9 cellular contexts compared by ENCODE assay signal in genomic region chr3:135106445-135106844, GRCh38.
DNase-seq lines count a peak whose midpoint lies in the region; ATAC-seq and TF ChIP-seq lines count a peak whose summit lies in the region.
"Had no signal": no experiment of that assay in that cellular context is flagged by ENCODE, and none has a peak within 500 bp of the region (broad histone marks: within the 10 kb centered on the region; RNA-seq: fewer than 3 reads in every experiment).

No MANE protein-coding gene starts in this region.

- POLR2A ChIA-PET in Caco-2 (lab: Charles Lee), result no interaction called here
- POLR2A ChIA-PET in HEK293T (lab: Yijun Ruan, JAX), result no interaction called here

- DNase-seq in Caco-2 (peak; percentile 79 to 80), HEK293T (ENCODE audit: extremely low spot score) (peak; percentile 53), SK-N-MC (ENCODE audit: low read depth, low spot score) (peak; percentile 8), iPS-NIHi11 (ENCODE audit: low spot score) (peak; percentile 78), NCI-H2196 (lab: John Stamatoyannopoulos, UW; ENCODE audit: unreplicated experiment) (no peak), uterus (no peak)

- TF ChIP-seq POLR2A in uterus (IDR thresholded peaks at IDR 0.05), result no peak

- TF ChIP-seq CTCF in Caco-2 (IDR thresholded peaks at IDR 0.05; ENCODE audit: insufficient read depth in 1 of 2, low read depth in 1 of 2, low read length in 1 of 2, severe bottlenecking in 1 of 2, unreplicated experiment in 1 of 2), result no peak
- TF ChIP-seq CTCF in uterus (IDR thresholded peaks at IDR 0.05), result no peak

- H3K27me3 ChIP-seq in Caco-2 (replicated peaks; ENCODE audit: control insufficient read depth, insufficient read depth, low read length), result no peaks in the 10 kb centered on the region; the same call in 1 of the 2 replicates
- no peaks in the 10 kb centered on the region for H3K27me3 ChIP-seq in uterus
- H3K27me3 ChIP-seq: neutrophil had no signal

- H3K4me1 ChIP-seq in Caco-2 (peaks cover 13% of the 10 kb centered on the region), uterus (no peaks in the 10 kb centered on the region)

- H3K4me3 ChIP-seq in Caco-2 (ENCODE audit: low read depth, low read length) (no peak overlapping the region), SK-N-MC (no peak overlapping the region), uterus (no peak overlapping the region)

- H3K9ac ChIP-seq in SK-N-MC (ENCODE audit: insufficient read length), result no peak overlapping the region

- no peaks in the 10 kb centered on the region for H3K36me3 Mint-ChIP-seq in Caco-2 (ENCODE audit: insufficient read depth, unreplicated experiment)

- ATAC-seq in GM21390 (IDR thresholded peaks at IDR 0.05; ENCODE audit: unreplicated experiment) (no peak), GM18861 (IDR thresholded peaks at IDR 0.05; ENCODE audit: unreplicated experiment) (no peak)

- no TSS peak for BruUV-seq in Caco-2 (replicated peaks; lab: Mats Ljungman, UMichigan)

- peaks cover 9% of the 10 kb centered on the region for H3K4me1 Mint-ChIP-seq in Caco-2 (ENCODE audit: low read depth, unreplicated experiment)

- H3K4me3 Mint-ChIP-seq in Caco-2 (ENCODE audit: unreplicated experiment), result no peak overlapping the region

- H3K27me3 Mint-ChIP-seq in Caco-2 (ENCODE audit: insufficient read depth, unreplicated experiment), result peaks cover 4% of the 10 kb centered on the region

- no peaks in the 10 kb centered on the region for H3K36me3 ChIP-seq in Caco-2 (ENCODE audit: control insufficient read depth, insufficient read depth, low read length)
- H3K36me3 ChIP-seq in SK-N-MC (ENCODE audit: insufficient read depth, low read length), result no peaks in the 10 kb centered on the region
- H3K36me3 ChIP-seq in uterus, result no peaks in the 10 kb centered on the region
- H3K36me3 ChIP-seq: neutrophil had no signal

- no peak overlapping the region for H3K27ac Mint-ChIP-seq in Caco-2 (ENCODE audit: unreplicated experiment)

- H3K9me3 Mint-ChIP-seq in Caco-2 (ENCODE audit: unreplicated experiment), result no peaks in the 10 kb centered on the region

- no peaks in the 10 kb centered on the region for H3K9me3 ChIP-seq in Caco-2
- H3K9me3 ChIP-seq in SK-N-MC (ENCODE audit: low read depth, low read length), result no peaks in the 10 kb centered on the region
- no peaks in the 10 kb centered on the region for H3K9me3 ChIP-seq in uterus
- H3K9me3 ChIP-seq: neutrophil had no signal

- intact Hi-C loops in Caco-2 (cut with micrococcal nuclease; ENCODE audit: unreplicated experiment), result no loop called here
- intact Hi-C loops in uterus (cut with DNase I; ENCODE audit: low total_unique reads), result no loop called here

- CTCF ChIA-PET in Caco-2 (lab: Charles Lee) (interaction anchor here (0.6 kb wide), 1 partner anchor 118 kb away, joined by 3 read pairs; no protein-coding TSS in a partner anchor), HEK293T (lab: Yijun Ruan, JAX) (no interaction called here)

- H3K27ac ChIP-seq in SK-N-MC (no peak overlapping the region), uterus (no peak overlapping the region)
- H3K27ac ChIP-seq: neutrophil had no signal

TF ChIP-seq in HEK293T, 16 proteins besides CTCF, POLR2A, EP300 and RAD21:
- TF ChIP-seq NFRKB (IDR thresholded peaks at IDR 0.05), result no peak
- no peak for TF ChIP-seq BHLHE40 (IDR thresholded peaks at IDR 0.05; ENCODE audit: borderline replicate concordance)
- no peak for TF ChIP-seq ZNF384 (IDR thresholded peaks at IDR 0.05)
- TF ChIP-seq HDGF (IDR thresholded peaks at IDR 0.05; ENCODE audit: borderline replicate concordance), result no peak
- no peak for TF ChIP-seq FOXM1 (IDR thresholded peaks at IDR 0.05; ENCODE audit: borderline replicate concordance)
- no peak for TF ChIP-seq CTBP1 (IDR thresholded peaks at IDR 0.05; ENCODE audit: borderline replicate concordance)
- no peak for TF ChIP-seq FOXK2 (IDR thresholded peaks at IDR 0.05)
- no peak for TF ChIP-seq PKNOX1 (IDR thresholded peaks at IDR 0.05)

Comparison
In these comparisons a context has a peak if more than half of its experiments do, and no peak if none do; other contexts are left out.
1. DNase-seq: peak in Caco-2 (2 of 2), HEK293T (single experiment), SK-N-MC (single experiment) and iPS-NIHi11 (single experiment); none in NCI-H2196 (single experiment) and uterus (0 of 2).